Comparison of ENCODE assay signal across 9 cellular contexts in genomic region chr18:41391616-41392610, GRCh38.
A peak's percentile ranks its signal among the peaks of the same experiment; 100 is the strongest.
DNase-seq lines count a peak whose midpoint lies in the region; ATAC-seq and TF ChIP-seq lines count a peak whose summit lies in the region.
"Had no signal": no experiment of that assay in that cellular context is flagged by ENCODE, and none has a peak within 500 bp of the region (broad histone marks: within the 10 kb centered on the region; RNA-seq: fewer than 3 reads in every experiment).

No MANE protein-coding gene starts in this region.

- 4 to 7% (median 6%) methylated on average over 12 of the region's 12 CpGs for WGBS in adrenal gland, 4 donors
- WGBS in smooth muscle cell (ENCODE audit: low lambda C conversion rate), result 12% methylated on average over 12 of the region's 12 CpGs

- H3K9me3 ChIP-seq in adrenal gland (replicated peaks in 1 of 3), result no peaks in the 10 kb centered on the region
- no peaks in the 10 kb centered on the region for H3K9me3 ChIP-seq in smooth muscle cell (replicated peaks; ENCODE audit: low read depth)

- no peaks in the 10 kb centered on the region for H3K27me3 ChIP-seq in adrenal gland
- H3K27me3 ChIP-seq in smooth muscle cell (ENCODE audit: low read depth), result no peaks in the 10 kb centered on the region

- CTCF ChIA-PET in Calu3 (lab: Charles Lee), result no interaction called here

- no peaks in the 10 kb centered on the region for H3K79me2 ChIP-seq in smooth muscle cell (ENCODE audit: low read depth)

- H3K27ac ChIP-seq in adrenal gland (no peak overlapping the region), smooth muscle cell (ENCODE audit: low read depth) (peak overlapping the region; percentile 66)

- DNase-seq in Calu3, result peak; percentile 16
- DNase-seq in HFF-Myc (ENCODE audit: extremely low read depth, low read depth), result no peak
- peak; percentile 63 for DNase-seq in NCI-H2107 (lab: John Stamatoyannopoulos, UW)
- peak; percentile 31 to 71 (median 39) for DNase-seq in adrenal gland
- peak; percentile 31 to 49 for DNase-seq in hippocampal formation (lab: John Stamatoyannopoulos, UW)
- DNase-seq in smooth muscle cell (lab: John Stamatoyannopoulos, UW; ENCODE audit: unreplicated experiment), result peak; percentile 4
- DNase-seq in effector CD4-positive, alpha-beta T cell, result no peak
- DNase-seq: naive B cell had no signal

- no peaks in the 10 kb centered on the region for H3K36me3 Mint-ChIP-seq in Calu3 (ENCODE audit: insufficient read depth, unreplicated experiment)
- H3K36me3 Mint-ChIP-seq: naive B cell had no signal

- H3K4me1 Mint-ChIP-seq in Calu3 (ENCODE audit: low read depth, unreplicated experiment), result no peaks in the 10 kb centered on the region
- H3K4me1 Mint-ChIP-seq: naive B cell had no signal

- H3K4me3 Mint-ChIP-seq in Calu3 (ENCODE audit: low read depth, unreplicated experiment), result peak overlapping the region; percentile 25
- H3K4me3 Mint-ChIP-seq: naive B cell had no signal

- H3K27me3 Mint-ChIP-seq in Calu3 (ENCODE audit: unreplicated experiment), result no peaks in the 10 kb centered on the region

- no peaks in the 10 kb centered on the region for H3F3A ChIP-seq in smooth muscle cell (ENCODE audit: low read depth)

- intact Hi-C loops in Calu3 (cut with micrococcal nuclease; ENCODE audit: unreplicated experiment), result no loop called here
- intact Hi-C loops in adrenal gland (cut with DNase I), result no loop called here

- peak overlapping the region; percentile 59 for H3K9ac ChIP-seq in smooth muscle cell (ENCODE audit: low read depth)

- H3K36me3 ChIP-seq in adrenal gland (replicated peaks in 1 of 2) (no peaks in the 10 kb centered on the region), smooth muscle cell (ENCODE audit: low read depth) (no peaks in the 10 kb centered on the region)

- no peak for TF ChIP-seq POLR2A in adrenal gland (IDR thresholded peaks at IDR 0.05)

- H2AFZ ChIP-seq in smooth muscle cell (ENCODE audit: low read depth), result peak overlapping the region; percentile 84

- no peaks in the 10 kb centered on the region for H3K9me3 Mint-ChIP-seq in Calu3 (ENCODE audit: low read depth, unreplicated experiment)

- H3K4me1 ChIP-seq in adrenal gland (replicated peaks in 1 of 2), result no peaks in the 10 kb centered on the region
- H3K4me1 ChIP-seq in smooth muscle cell (ENCODE audit: low read depth), result peaks cover 4% of the 10 kb centered on the region

- H4K20me1 ChIP-seq in smooth muscle cell (ENCODE audit: low read depth), result no peaks in the 10 kb centered on the region

- no peak overlapping the region for H3K27ac Mint-ChIP-seq in Calu3 (ENCODE audit: unreplicated experiment)

- ATAC-seq in GM19351 (IDR thresholded peaks at IDR 0.05; ENCODE audit: unreplicated experiment), result no peak

- TF ChIP-seq CTCF in Calu3 (IDR thresholded peaks at IDR 0.05; ENCODE audit: unreplicated experiment) (peak; percentile 35), HFF-Myc (IDR thresholded peaks at IDR 0.05; ENCODE audit: low read depth, low read length, missing control alignments) (peak; percentile 27), adrenal gland (IDR thresholded peaks at IDR 0.05) (peak; percentile 27 to 52 (median 38)), smooth muscle cell (IDR thresholded peaks at IDR 0.05; ENCODE audit: borderline replicate concordance, insufficient read depth, poor library complexity, severe bottlenecking) (peak; percentile 63)

- BruUV-seq in Calu3 (replicated peaks; lab: Mats Ljungman, UMichigan), result no TSS peak

- peak overlapping the region; percentile 85 for H3K4me2 ChIP-seq in smooth muscle cell

- H3K4me3 ChIP-seq in HFF-Myc (replicated peaks; ENCODE audit: low read depth, low read length), result no peak overlapping the region
- no peak overlapping the region for H3K4me3 ChIP-seq in adrenal gland
- H3K4me3 ChIP-seq in smooth muscle cell, result peak overlapping the region; percentile 53

Comparison
In these comparisons a context has a peak if more than half of its experiments do, and no peak if none do; other contexts are left out.
1. DNase-seq: peak in Calu3 (single experiment), NCI-H2107 (single experiment), adrenal gland (7 of 7), hippocampal formation (2 of 2) and smooth muscle cell (single experiment); none in HFF-Myc (single experiment) and effector CD4-positive, alpha-beta T cell (single experiment).
2. Peak in every context shown above with its lines, with median percentiles within 50 percentile points of each other: CTCF ChIP-seq.